In genomic region chr5:72149742-72150141, GRCh38 we compare ENCODE assay signal across 20 cellular contexts. TPM values are rescaled to one million over a fixed set of nuclear protein-coding genes. Genes with fewer than 3 reads are reported as not detected.
DNase-seq lines count a peak whose midpoint lies in the region; ATAC-seq and TF ChIP-seq lines count a peak whose summit lies in the region.
"Had no signal": no experiment of that assay in that cellular context is flagged by ENCODE, and none has a peak within 500 bp of the region (broad histone marks: within the 10 kb centered on the region; RNA-seq: fewer than 3 reads in every experiment).

No MANE protein-coding gene starts in this region.

- H3K4me2 ChIP-seq in osteoblast (ENCODE audit: insufficient read depth, low read length): no peak overlapping the region

- DNase-seq in AG09319 (ENCODE audit: extremely low read depth, low read depth): no peak
- no peak for DNase-seq in LNCaP clone FGC (ENCODE audit: low read depth)
- DNase-seq in dorsolateral prefrontal cortex: no peak
- DNase-seq in osteoblast (ENCODE audit: insufficient read length, low spot score, missing footprints): no peak
- no peak for DNase-seq in posterior vena cava (ENCODE audit: low spot score)
- DNase-seq in stimulated activated effector memory CD8-positive, alpha-beta T cell treated with anti-CD3 and anti-CD28 coated beads, Interleukin-12 subunit alpha, Interleukin-12 subunit beta, amount 100 ng/mL, for 72 hours (ENCODE audit: low spot score in 2 of 2): no peak
- no peak for DNase-seq in activated CD8-positive, alpha-beta memory T cell treated with anti-CD3 and anti-CD28 coated beads, Interleukin-2, amount 10 ng/mL, durations not matched to agents 7 days and 5 days
- DNase-seq: activated CD4-positive, alpha-beta T cell treated with anti-CD3 and anti-CD28 coated beads, Interleukin-2, amount 50 U/mL, for 1 hour; activated naive CD8-positive, alpha-beta T cell treated with anti-CD3 and anti-CD28 coated beads, Interleukin-2, amount 10 ng/mL, durations not matched to agents 7 days and 5 days; activated T-cell treated with anti-CD3 and anti-CD28 coated beads, Interleukin-2, amount 50 U/mL, for 24 hours; cerebellar nuclear complex; H7; natural killer cell; NCI-H1092; stimulated activated CD4-positive, alpha-beta T cell treated with anti-CD3 and anti-CD28 coated beads, Interleukin-2, amount 100 ng/mL, for 48 hours; stimulated activated CD8-positive, alpha-beta memory T cell treated with anti-CD3 and anti-CD28 coated beads, Interleukin-4, amount 100 ng/mL, for 48 hours; T1000; trophoblast cell had no signal

- ATAC-seq in stimulated activated effector memory CD8-positive, alpha-beta T cell treated with anti-CD3 and anti-CD28 coated beads, Interleukin-12 subunit alpha, Interleukin-12 subunit beta, amount 100 ng/mL, for 72 hours: no peak
- ATAC-seq in GM18519 (IDR thresholded peaks at IDR 0.05; ENCODE audit: low FRiP score, unreplicated experiment): no peak
- ATAC-seq in activated CD8-positive, alpha-beta memory T cell treated with anti-CD3 and anti-CD28 coated beads, Interleukin-2, amount 10 ng/mL, durations not matched to agents 7 days and 5 days: no peak
- ATAC-seq: natural killer cell had no signal

- H3K9me3 Mint-ChIP-seq in stimulated activated effector memory CD8-positive, alpha-beta T cell treated with anti-CD3 and anti-CD28 coated beads, Interleukin-12 subunit alpha, Interleukin-12 subunit beta, amount 100 ng/mL, for 72 hours: no peaks in the 10 kb centered on the region
- H3K9me3 Mint-ChIP-seq in activated CD8-positive, alpha-beta memory T cell treated with anti-CD3 and anti-CD28 coated beads, Interleukin-2, amount 10 ng/mL, durations not matched to agents 7 days and 5 days (ENCODE audit: low read depth): no peaks in the 10 kb centered on the region
- H3K9me3 Mint-ChIP-seq: activated naive CD8-positive, alpha-beta T cell treated with anti-CD3 and anti-CD28 coated beads, Interleukin-2, amount 10 ng/mL, durations not matched to agents 7 days and 5 days; activated T-cell treated with anti-CD3 and anti-CD28 coated beads, Interleukin-2, amount 50 U/mL, for 24 hours; CD14-positive monocyte; natural killer cell had no signal

- CTCF ChIA-PET in activated CD8-positive, alpha-beta memory T cell treated with anti-CD3 and anti-CD28 coated beads, Interleukin-2, amount 10 ng/mL, durations not matched to agents 7 days and 5 days (lab: Charles Lee): interaction anchor here (1.5 kb wide), 1 partner anchor 120 kb away, joined by 4 read pairs; no protein-coding TSS in a partner anchor

- no peak overlapping the region for H3K27ac Mint-ChIP-seq in stimulated activated effector memory CD8-positive, alpha-beta T cell treated with anti-CD3 and anti-CD28 coated beads, Interleukin-12 subunit alpha, Interleukin-12 subunit beta, amount 100 ng/mL, for 72 hours
- no peak overlapping the region for H3K27ac Mint-ChIP-seq in activated CD8-positive, alpha-beta memory T cell treated with anti-CD3 and anti-CD28 coated beads, Interleukin-2, amount 10 ng/mL, durations not matched to agents 7 days and 5 days
- H3K27ac Mint-ChIP-seq: activated naive CD8-positive, alpha-beta T cell treated with anti-CD3 and anti-CD28 coated beads, Interleukin-2, amount 10 ng/mL, durations not matched to agents 7 days and 5 days; activated T-cell treated with anti-CD3 and anti-CD28 coated beads, Interleukin-2, amount 50 U/mL, for 24 hours; CD14-positive monocyte; natural killer cell had no signal

- peaks cover 33% of the 10 kb centered on the region for H3K36me3 ChIP-seq in osteoblast (ENCODE audit: insufficient read depth, low read length)

- TF ChIP-seq CTCF in AG09319 (IDR thresholded peaks at IDR 0.05; ENCODE audit: low read depth, low read length) (peak; percentile 21), LNCaP clone FGC (IDR thresholded peaks at IDR 0.05; ENCODE audit: control insufficient read depth, extremely low read depth, insufficient read depth) (peak; percentile 37), dorsolateral prefrontal cortex (IDR thresholded peaks at IDR 0.05 in 54 of 56, conservative IDR thresholded peaks at IDR 0.05 in 2 of 56; ENCODE audit: low read depth in 1 of 56, partially characterized antibody in 56 of 56) (peak in 21 of 56 donors; percentile 10 to 36 (median 22)), osteoblast (IDR thresholded peaks at IDR 0.05; ENCODE audit: extremely low read depth, low read depth, low read length) (peak; percentile 37)

- no peaks in the 10 kb centered on the region for H3K4me1 Mint-ChIP-seq in stimulated activated effector memory CD8-positive, alpha-beta T cell treated with anti-CD3 and anti-CD28 coated beads, Interleukin-12 subunit alpha, Interleukin-12 subunit beta, amount 100 ng/mL, for 72 hours
- H3K4me1 Mint-ChIP-seq in activated CD8-positive, alpha-beta memory T cell treated with anti-CD3 and anti-CD28 coated beads, Interleukin-2, amount 10 ng/mL, durations not matched to agents 7 days and 5 days: no peaks in the 10 kb centered on the region
- H3K4me1 Mint-ChIP-seq: CD14-positive monocyte, natural killer cell had no signal

- H3K27me3 ChIP-seq in dorsolateral prefrontal cortex (no peaks in the 10 kb centered on the region), osteoblast (ENCODE audit: insufficient read depth, low read length) (no peaks in the 10 kb centered on the region)

- peaks cover 91% of the 10 kb centered on the region for H3K79me2 ChIP-seq in osteoblast (ENCODE audit: insufficient read depth, low read length)

- H3K4me1 ChIP-seq in osteoblast (ENCODE audit: insufficient read depth, low read length): peaks cover 58% of the 10 kb centered on the region

- no peak overlapping the region for H2AFZ ChIP-seq in osteoblast (ENCODE audit: low read length)

- H3K27ac ChIP-seq in dorsolateral prefrontal cortex (peak overlapping the region in 37 of 59 donors; percentile 2 to 79 (median 40)), osteoblast (ENCODE audit: low read depth, low read length) (no peak overlapping the region)

- no peak overlapping the region for H3K4me3 ChIP-seq in LNCaP clone FGC (ENCODE audit: low read depth, low read length)
- peak overlapping the region in 1 of 59 donors; percentile 5 for H3K4me3 ChIP-seq in dorsolateral prefrontal cortex
- no peak overlapping the region for H3K4me3 ChIP-seq in osteoblast (ENCODE audit: insufficient read depth, low read length)

- no peaks in the 10 kb centered on the region for H4K20me1 ChIP-seq in osteoblast (ENCODE audit: insufficient read depth, low read length)

- peaks cover 55% of the 10 kb centered on the region for H3K27me3 Mint-ChIP-seq in activated CD8-positive, alpha-beta memory T cell treated with anti-CD3 and anti-CD28 coated beads, Interleukin-2, amount 10 ng/mL, durations not matched to agents 7 days and 5 days

- no peaks in the 10 kb centered on the region for H3K9me3 ChIP-seq in osteoblast (ENCODE audit: low read depth, low read length)

- intact Hi-C loops in dorsolateral prefrontal cortex (cut with DNase I) (loop anchor here (5.0 to 10.0 kb wide), 2 partner anchors 95 to 158 kb away; no protein-coding TSS in a partner anchor), posterior vena cava (cut with DNase I) (loop anchor here in 1 of 2 donors (10.0 kb wide), 1 partner anchor 155 kb away; no protein-coding TSS in a partner anchor)

- no peak overlapping the region for H3K4me3 Mint-ChIP-seq in stimulated activated effector memory CD8-positive, alpha-beta T cell treated with anti-CD3 and anti-CD28 coated beads, Interleukin-12 subunit alpha, Interleukin-12 subunit beta, amount 100 ng/mL, for 72 hours
- H3K4me3 Mint-ChIP-seq in activated CD8-positive, alpha-beta memory T cell treated with anti-CD3 and anti-CD28 coated beads, Interleukin-2, amount 10 ng/mL, durations not matched to agents 7 days and 5 days: no peak overlapping the region
- H3K4me3 Mint-ChIP-seq: activated naive CD8-positive, alpha-beta T cell treated with anti-CD3 and anti-CD28 coated beads, Interleukin-2, amount 10 ng/mL, durations not matched to agents 7 days and 5 days; activated T-cell treated with anti-CD3 and anti-CD28 coated beads, Interleukin-2, amount 50 U/mL, for 24 hours; CD14-positive monocyte; natural killer cell had no signal

- H3K36me3 Mint-ChIP-seq in stimulated activated effector memory CD8-positive, alpha-beta T cell treated with anti-CD3 and anti-CD28 coated beads, Interleukin-12 subunit alpha, Interleukin-12 subunit beta, amount 100 ng/mL, for 72 hours: no peaks in the 10 kb centered on the region
- H3K36me3 Mint-ChIP-seq in activated CD8-positive, alpha-beta memory T cell treated with anti-CD3 and anti-CD28 coated beads, Interleukin-2, amount 10 ng/mL, durations not matched to agents 7 days and 5 days: no peaks in the 10 kb centered on the region
- H3K36me3 Mint-ChIP-seq: activated naive CD8-positive, alpha-beta T cell treated with anti-CD3 and anti-CD28 coated beads, Interleukin-2, amount 10 ng/mL, durations not matched to agents 7 days and 5 days; CD14-positive monocyte; natural killer cell had no signal

RNA-seq across cellular contexts. Expression of gene MAP1B, which starts 42.5 kb away (rescaled TPM):
- total RNA-seq in dorsolateral prefrontal cortex (1,000 to 10,000 TPM in 95 of 120 experiments, 100 to 1,000 TPM in 25; 523 to 1,758 (median 1,258) TPM), osteoblast (123 and 164 TPM in 2 replicates), posterior vena cava (100 to 1,000 TPM; 437 to 479 TPM)
- under 1 TPM; 0.03 to 0.54 TPM for total RNA-seq in activated CD8-positive, alpha-beta memory T cell treated with anti-CD3 and anti-CD28 coated beads, Interleukin-2, amount 10 ng/mL, durations not matched to agents 7 days and 5 days
- total RNA-seq: activated naive CD8-positive, alpha-beta T cell treated with anti-CD3 and anti-CD28 coated beads, Interleukin-2, amount 10 ng/mL, durations not matched to agents 7 days and 5 days had no signal

Comparison
In these comparisons a context has a peak if more than half of its experiments do, and no peak if none do; other contexts are left out.
1. RNA of gene MAP1B, which starts 42.5 kb away (total RNA-seq): 523 to 1,758 TPM in dorsolateral prefrontal cortex, 437 to 479 TPM in posterior vena cava and 123 to 164 TPM in osteoblast; 0.03 to 0.54 TPM in activated CD8-positive, alpha-beta memory T cell treated with anti-CD3 and anti-CD28 coated beads, Interleukin-2, amount 10 ng/mL, durations not matched to agents 7 days and 5 days; every median in the first group is over 10 times any median in the second.